Comparison of ENCODE assay signal across 9 cellular contexts in the genomic region with DNA sequence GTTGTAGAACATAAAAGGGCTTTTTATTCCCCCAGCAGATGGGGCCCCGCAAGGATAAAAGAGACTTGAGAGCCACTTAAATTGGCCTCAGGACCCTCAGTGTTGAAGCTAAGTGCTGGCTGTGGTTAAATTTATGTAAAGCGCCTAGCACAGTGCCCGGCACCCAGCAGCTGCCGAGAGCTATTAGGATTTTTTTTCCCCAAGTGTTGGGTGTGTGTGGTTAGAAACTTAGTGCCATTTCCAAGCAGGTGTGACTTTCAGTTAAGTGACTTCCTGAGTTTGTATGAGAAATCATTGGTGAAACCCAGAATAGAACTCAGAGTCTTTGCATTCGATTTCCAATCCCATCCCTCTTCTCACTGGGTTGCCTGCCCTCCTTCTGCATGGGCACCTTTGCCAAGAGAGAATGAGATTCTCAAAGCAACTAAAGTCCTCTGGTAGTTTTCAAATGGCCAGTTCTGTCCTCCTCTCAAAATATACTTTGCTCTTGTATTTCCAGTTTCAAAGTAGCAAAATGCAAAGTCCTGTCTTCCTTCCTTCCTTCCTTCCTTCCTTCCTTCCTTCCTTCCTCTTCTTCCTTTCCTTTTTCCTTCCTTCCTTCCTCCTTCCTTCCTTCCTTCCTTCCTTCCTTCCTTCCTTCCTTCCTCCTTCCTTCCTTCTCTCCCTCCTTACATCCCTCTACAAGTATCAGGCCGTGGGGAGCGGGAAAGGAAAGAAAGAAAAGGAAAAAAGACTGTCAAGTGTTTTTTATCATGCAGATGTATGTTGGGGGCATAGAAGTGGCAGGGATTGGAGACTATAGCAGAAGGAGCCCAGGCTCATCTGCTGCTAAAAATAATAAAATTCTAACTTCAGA.
DNase-seq lines count a peak whose midpoint lies in the region; ATAC-seq and TF ChIP-seq lines count a peak whose summit lies in the region.
"Had no signal": no experiment of that assay in that cellular context is flagged by ENCODE, and none has a peak within 500 bp of the region (broad histone marks: within the 10 kb centered on the region; RNA-seq: fewer than 3 reads in every experiment).

No MANE protein-coding gene starts in this region.

- no peak overlapping the region for H3K27ac Mint-ChIP-seq in activated T-helper 1 cell treated with anti-CD3 and anti-CD28 coated beads, Interleukin-12 subunit alpha, Interleukin-12 subunit beta, Interleukin-2, Interleukin-4 antibody, amounts not matched to agents 30 ng/mL and 10 ng/mL and 1 ng/mL, durations not matched to agents 14 hours and 24 hours and 36 hours

- H3K27me3 Mint-ChIP-seq in activated T-helper 1 cell treated with anti-CD3 and anti-CD28 coated beads, Interleukin-12 subunit alpha, Interleukin-12 subunit beta, Interleukin-2, Interleukin-4 antibody, amounts not matched to agents 30 ng/mL and 10 ng/mL and 1 ng/mL, durations not matched to agents 14 hours and 24 hours and 36 hours (ENCODE audit: insufficient read depth): peaks cover 2% of the 10 kb centered on the region

- no peak overlapping the region for H3K4me3 Mint-ChIP-seq in activated T-helper 1 cell treated with anti-CD3 and anti-CD28 coated beads, Interleukin-12 subunit alpha, Interleukin-12 subunit beta, Interleukin-2, Interleukin-4 antibody, amounts not matched to agents 30 ng/mL and 10 ng/mL and 1 ng/mL, durations not matched to agents 14 hours and 24 hours and 36 hours

- H4K20me1 ChIP-seq in BLaER1: no peaks in the 10 kb centered on the region

- intact Hi-C loops in activated T-helper 1 cell treated with anti-CD3 and anti-CD28 coated beads, Interleukin-12 subunit alpha, Interleukin-12 subunit beta, Interleukin-2, Interleukin-4 antibody, amounts not matched to agents 30 ng/mL and 10 ng/mL and 1 ng/mL, durations not matched to agents 14 hours and 24 hours and 36 hours (cut with micrococcal nuclease): loop anchor here (2.0 to 5.0 kb wide), 2 partner anchors 66 to 350 kb away; no protein-coding TSS in a partner anchor
- intact Hi-C loops in right lobe of liver (cut with DNase I): no loop called here

- H3K36me3 Mint-ChIP-seq in activated T-helper 1 cell treated with anti-CD3 and anti-CD28 coated beads, Interleukin-12 subunit alpha, Interleukin-12 subunit beta, Interleukin-2, Interleukin-4 antibody, amounts not matched to agents 30 ng/mL and 10 ng/mL and 1 ng/mL, durations not matched to agents 14 hours and 24 hours and 36 hours (ENCODE audit: low read depth): peaks cover 1% of the 10 kb centered on the region

- peak overlapping the region; percentile 46 for H3K27ac ChIP-seq in BLaER1
- H3K27ac ChIP-seq in HUES48 (ENCODE audit: low read depth, low read length): peak overlapping the region; percentile 98
- no peak overlapping the region for H3K27ac ChIP-seq in right lobe of liver

- TF ChIP-seq CTCF in right lobe of liver (IDR thresholded peaks at IDR 0.05): no peak

- H3K27me3 ChIP-seq in BLaER1 (no peaks in the 10 kb centered on the region), HUES48 (ENCODE audit: control insufficient read depth, insufficient read depth, low read length) (no peaks in the 10 kb centered on the region), right lobe of liver (no peaks in the 10 kb centered on the region)

- H3K4me1 ChIP-seq in BLaER1 (peaks cover 28% of the 10 kb centered on the region), HUES48 (ENCODE audit: control insufficient read depth, insufficient read depth, low read length) (peaks cover 62% of the 10 kb centered on the region), right lobe of liver (no peaks in the 10 kb centered on the region)

- H3K4me1 Mint-ChIP-seq in activated T-helper 1 cell treated with anti-CD3 and anti-CD28 coated beads, Interleukin-12 subunit alpha, Interleukin-12 subunit beta, Interleukin-2, Interleukin-4 antibody, amounts not matched to agents 30 ng/mL and 10 ng/mL and 1 ng/mL, durations not matched to agents 14 hours and 24 hours and 36 hours (ENCODE audit: low read depth): peaks cover 39% of the 10 kb centered on the region

- peaks cover 6% of the 10 kb centered on the region for H3K9me3 ChIP-seq in BLaER1
- H3K9me3 ChIP-seq in HUES48 (ENCODE audit: control insufficient read depth, insufficient read depth, low read length): peaks cover 11% of the 10 kb centered on the region
- H3K9me3 ChIP-seq in right lobe of liver: no peaks in the 10 kb centered on the region

- no peaks in the 10 kb centered on the region for H3K36me3 ChIP-seq in BLaER1
- H3K36me3 ChIP-seq in HUES48 (ENCODE audit: control insufficient read depth, insufficient read depth, low read length): no peaks in the 10 kb centered on the region
- no peaks in the 10 kb centered on the region for H3K36me3 ChIP-seq in right lobe of liver

- ATAC-seq in GM19452 (IDR thresholded peaks at IDR 0.05; ENCODE audit: unreplicated experiment) (peak; percentile 64), right lobe of liver (no peak)

- DNase-seq in activated T-helper 1 cell treated with anti-CD3 and anti-CD28 coated beads, Interleukin-12 subunit alpha, Interleukin-12 subunit beta, Interleukin-2, Interleukin-4 antibody, amounts not matched to agents 30 ng/mL and 10 ng/mL and 1 ng/mL, durations not matched to agents 14 hours and 24 hours and 36 hours (ENCODE audit: low spot score): peak; percentile 1
- no peak for DNase-seq in NCI-H345 treated with DMSO at 0.1 percent for 48 hours (lab: John Stamatoyannopoulos, UW; ENCODE audit: unreplicated experiment)
- DNase-seq in right lobe of liver: no peak
- no peak for DNase-seq in activated gamma-delta T cell treated with Interleukin-2 at 50 U/mL for 16 hours
- no peak for DNase-seq in effector CD4-positive, alpha-beta T cell
- DNase-seq: kidney had no signal

- H3K4me2 ChIP-seq in BLaER1: peak overlapping the region; percentile 55

- 67% methylated on average over 7 of the region's 7 CpGs for WGBS in right lobe of liver (ENCODE audit: insufficient coverage, low coverage, low lambda C conversion rate, missing lambda C conversion rate)

- H3K9me3 Mint-ChIP-seq in activated T-helper 1 cell treated with anti-CD3 and anti-CD28 coated beads, Interleukin-12 subunit alpha, Interleukin-12 subunit beta, Interleukin-2, Interleukin-4 antibody, amounts not matched to agents 30 ng/mL and 10 ng/mL and 1 ng/mL, durations not matched to agents 14 hours and 24 hours and 36 hours: peaks cover 5% of the 10 kb centered on the region

- H3K9ac ChIP-seq in BLaER1 (no peak overlapping the region), HUES48 (ENCODE audit: low read depth, low read length) (peak overlapping the region; percentile 56; the same call in 1 of the 2 replicates)

- H3K4me3 ChIP-seq in BLaER1: no peak overlapping the region
- H3K4me3 ChIP-seq in HUES48 (ENCODE audit: low read depth, low read length): peak overlapping the region; percentile 53; the same call in 1 of the 2 replicates
- no peak overlapping the region for H3K4me3 ChIP-seq in right lobe of liver

- no peak for TF ChIP-seq POLR2A in right lobe of liver (IDR thresholded peaks at IDR 0.05)

Comparison
In these comparisons a context has a peak if more than half of its experiments do, and no peak if none do; other contexts are left out.
1. H3K27ac ChIP-seq: peak in BLaER1 (single experiment) and HUES48 (single experiment); none in right lobe of liver (0 of 3).